In the genomic region with DNA sequence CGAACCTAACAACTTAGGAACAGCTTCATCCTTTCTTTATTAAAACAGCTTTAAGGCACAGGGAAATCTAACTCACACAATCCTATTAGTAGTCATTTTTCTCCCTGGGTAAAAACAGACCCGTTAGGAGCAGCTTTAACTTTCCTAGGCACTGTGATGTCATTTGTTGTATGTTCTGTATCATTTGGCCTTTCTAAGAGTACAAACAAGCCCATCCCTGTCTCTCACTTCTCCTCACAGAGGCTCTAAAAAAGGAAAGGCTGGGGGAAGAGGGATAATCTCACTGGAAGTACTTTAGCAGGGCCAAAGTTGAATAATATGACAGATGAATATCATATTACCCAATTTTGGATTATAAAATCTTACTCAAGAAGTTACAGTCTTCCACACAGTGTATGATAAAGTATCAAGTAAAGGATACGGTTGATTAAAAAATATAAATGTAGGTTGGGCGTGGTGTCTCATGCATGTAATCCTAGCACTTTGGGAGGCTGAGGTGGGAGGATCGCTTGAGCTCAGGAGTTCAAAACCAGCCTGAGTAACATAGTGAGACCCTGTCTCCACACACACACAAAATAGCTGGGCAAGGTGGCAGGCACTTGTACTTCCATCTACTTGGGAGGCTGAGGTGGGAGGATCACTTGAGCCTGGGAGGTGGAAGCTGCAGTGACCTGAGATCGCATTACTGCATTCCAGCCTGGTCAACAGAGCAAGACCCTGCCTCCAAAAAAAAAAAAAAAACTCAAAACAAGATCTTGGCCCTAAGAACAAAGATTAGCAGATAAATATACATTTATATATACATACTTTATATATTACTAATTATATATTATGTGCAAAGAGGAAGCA, we compare ENCODE assay signal across 13 cellular contexts. TPM values are rescaled to one million over a fixed set of nuclear protein-coding genes. Genes with fewer than 3 reads are reported as not detected.
A peak's percentile ranks its signal among the peaks of the same experiment; 100 is the strongest.
DNase-seq lines count a peak whose midpoint lies in the region; ATAC-seq, FAIRE-seq and TF ChIP-seq lines count a peak whose summit lies in the region.
"Had no signal": no experiment of that assay in that cellular context is flagged by ENCODE, and none has a peak within 500 bp of the region (broad histone marks: within the 10 kb centered on the region; RNA-seq: fewer than 3 reads in every experiment).

No MANE protein-coding gene starts in this region.

- peaks cover 13% of the 10 kb centered on the region for H3K36me3 Mint-ChIP-seq in endothelial cell (ENCODE audit: low read depth, unreplicated experiment)
- peaks cover 9% of the 10 kb centered on the region for H3K36me3 Mint-ChIP-seq in activated T-helper 2 cell treated with anti-CD3 and anti-CD28 coated beads, Interferon-gamma antibody, Interleukin-2, Interleukin-4, amounts not matched to agents 10 μg/mL and 5 μg/mL and 100 μg/mL, durations not matched to agents 14 hours and 24 hours and 36 hours (ENCODE audit: low read depth)

- H3K36me3 ChIP-seq in HepG2 (replicated peaks in 1 of 2; ENCODE audit: control insufficient read depth in 1 of 2, insufficient read depth in 2 of 2, low read length in 2 of 2) (peaks cover 0 to 14% of the 10 kb centered on the region in 2 experiments; a peak in 3 of 5 replicates), right lobe of liver (no peaks in the 10 kb centered on the region), ovary (no peaks in the 10 kb centered on the region)

- intact Hi-C loops in HepG2 (cut with micrococcal nuclease; ENCODE audit: unreplicated experiment), result no loop called here
- intact Hi-C loops in right lobe of liver (cut with DNase I), result no loop called here
- intact Hi-C loops in ovary (cut with DNase I), result loop anchor here in 1 of 4 donors (10.0 kb wide), 1 partner anchor 70 kb away; no protein-coding TSS in a partner anchor
- intact Hi-C loops in activated T-helper 2 cell treated with anti-CD3 and anti-CD28 coated beads, Interferon-gamma antibody, Interleukin-2, Interleukin-4, amounts not matched to agents 10 μg/mL and 5 μg/mL and 100 μg/mL, durations not matched to agents 14 hours and 24 hours and 36 hours (cut with micrococcal nuclease), result no loop called here

- no peaks in the 10 kb centered on the region for H3K9me3 Mint-ChIP-seq in endothelial cell (ENCODE audit: unreplicated experiment)
- H3K9me3 Mint-ChIP-seq in activated T-helper 2 cell treated with anti-CD3 and anti-CD28 coated beads, Interferon-gamma antibody, Interleukin-2, Interleukin-4, amounts not matched to agents 10 μg/mL and 5 μg/mL and 100 μg/mL, durations not matched to agents 14 hours and 24 hours and 36 hours, result no peaks in the 10 kb centered on the region

- H3K9me3 ChIP-seq in HepG2 (ENCODE audit: low read length), result no peaks in the 10 kb centered on the region
- H3K9me3 ChIP-seq in right lobe of liver, result no peaks in the 10 kb centered on the region
- H3K9me3 ChIP-seq in ovary, result no peaks in the 10 kb centered on the region

- WGBS in HepG2 (ENCODE audit: low lambda C conversion rate), result 93% methylated on average over 6 of the region's 6 CpGs
- WGBS in right lobe of liver (ENCODE audit: insufficient coverage, low coverage, low lambda C conversion rate, missing lambda C conversion rate), result 83% methylated on average over 6 of the region's 6 CpGs
- 48 to 62% (median 60%) methylated on average over 6 of the region's 6 CpGs for WGBS in ovary, 3 donors

- H3K4me2 ChIP-seq in HepG2 (ENCODE audit: low read depth, low read length), result no peak overlapping the region

- TF ChIP-seq EP300 in HepG2 (IDR thresholded peaks at IDR 0.05; ENCODE audit: low read depth in 2 of 2, low read length in 2 of 2) (no peak), HepG2 (CRISPR knock-in tag; IDR thresholded peaks at IDR 0.05; ENCODE audit: borderline replicate concordance) (no peak), ovary (IDR thresholded peaks at IDR 0.05) (no peak)

- peaks cover 24% of the 10 kb centered on the region for H4K20me1 ChIP-seq in HepG2 (ENCODE audit: insufficient read depth, low read length)

- FAIRE-seq in HepG2 (lab: Jason Lieb, UNC), result no peak

- H3K4me3 Mint-ChIP-seq in endothelial cell (ENCODE audit: unreplicated experiment), result no peak overlapping the region
- no peak overlapping the region for H3K4me3 Mint-ChIP-seq in activated T-helper 2 cell treated with anti-CD3 and anti-CD28 coated beads, Interferon-gamma antibody, Interleukin-2, Interleukin-4, amounts not matched to agents 10 μg/mL and 5 μg/mL and 100 μg/mL, durations not matched to agents 14 hours and 24 hours and 36 hours (ENCODE audit: low read depth)

- no peak overlapping the region for H2AFZ ChIP-seq in HepG2 (ENCODE audit: low read length)

- H3K27ac ChIP-seq in HepG2 (ENCODE audit: extremely low read length, insufficient read depth, low read length) (peak overlapping the region; percentile 7), right lobe of liver (no peak overlapping the region), ovary (peak overlapping the region; percentile 23 to 82)

- no peak for DNase-seq in HepG2 (ENCODE audit: low spot score)
- no peak for DNase-seq in right lobe of liver
- DNase-seq in endothelial cell (ENCODE audit: low spot score), result no peak
- DNase-seq in ovary, result no peak
- DNase-seq in activated T-helper 2 cell treated with anti-CD3 and anti-CD28 coated beads, Interferon-gamma antibody, Interleukin-2, Interleukin-4, amounts not matched to agents 10 μg/mL and 5 μg/mL and 100 μg/mL, durations not matched to agents 14 hours and 24 hours and 36 hours (ENCODE audit: low spot score), result no peak
- no peak for DNase-seq in stimulated activated CD8-positive, alpha-beta memory T cell treated with anti-CD3 and anti-CD28 coated beads, Interleukin-4, amount 100 ng/mL, for 48 hours
- DNase-seq: activated T-cell treated with anti-CD3 and anti-CD28 coated beads for 4 hours; anterior cingulate cortex; effector CD4-positive, alpha-beta T cell; NCI-H446 treated with DMSO at 0.1 percent for 48 hours had no signal

- TF ChIP-seq POLR2A in HepG2 (IDR thresholded peaks at IDR 0.05; ENCODE audit: insufficient read depth in 1 of 2, low read depth in 2 of 2, low read length in 2 of 2), result no peak
- TF ChIP-seq POLR2A in right lobe of liver (IDR thresholded peaks at IDR 0.05), result no peak
- TF ChIP-seq POLR2A in ovary (IDR thresholded peaks at IDR 0.05), result no peak

- BruUV-seq in HepG2 (replicated peaks; lab: Mats Ljungman, UMichigan), result no TSS peak

- TF ChIP-seq RAD21 in HepG2 (CRISPR knock-in tag; IDR thresholded peaks at IDR 0.05), result no peak

- H3K79me2 ChIP-seq in HepG2 (ENCODE audit: insufficient read depth, low read length), result peaks cover 89% of the 10 kb centered on the region

- H3K4me1 ChIP-seq in HepG2 (ENCODE audit: insufficient read depth, low read length) (peaks cover 69% of the 10 kb centered on the region), right lobe of liver (peaks cover 0 to 32% (median 11%) of the 10 kb centered on the region in 4 donors), ovary (ENCODE audit: insufficient read depth) (peaks cover 9% of the 10 kb centered on the region)

- TF ChIP-seq CTCF in HepG2 (CRISPR knock-in tag; IDR thresholded peaks at IDR 0.05), result no peak
- no peak for TF ChIP-seq CTCF in right lobe of liver (IDR thresholded peaks at IDR 0.05)
- no peak for TF ChIP-seq CTCF in endothelial cell (IDR thresholded peaks at IDR 0.05; ENCODE audit: unreplicated experiment)
- TF ChIP-seq CTCF in ovary (IDR thresholded peaks at IDR 0.05), result no peak

- H3K27me3 ChIP-seq in HepG2 (ENCODE audit: control insufficient read depth in 1 of 2, insufficient read depth in 2 of 2, low read length in 2 of 2) (no peaks in the 10 kb centered on the region), right lobe of liver (no peaks in the 10 kb centered on the region), ovary (no peaks in the 10 kb centered on the region)

- H3K27me3 Mint-ChIP-seq in endothelial cell (ENCODE audit: unreplicated experiment), result peaks cover 4% of the 10 kb centered on the region
- H3K27me3 Mint-ChIP-seq in activated T-helper 2 cell treated with anti-CD3 and anti-CD28 coated beads, Interferon-gamma antibody, Interleukin-2, Interleukin-4, amounts not matched to agents 10 μg/mL and 5 μg/mL and 100 μg/mL, durations not matched to agents 14 hours and 24 hours and 36 hours (ENCODE audit: low read depth), result no peaks in the 10 kb centered on the region

- POLR2A ChIA-PET in HepG2 (lab: Yijun Ruan, JAX), result interaction anchor here (1.3 kb wide), 1 partner anchor 31 kb away, joined by 4 read pairs; no protein-coding TSS in a partner anchor

- no peak overlapping the region for H3K4me3 ChIP-seq in HepG2 (replicated peaks in 1 of 3; ENCODE audit: insufficient read depth in 1 of 3, low read depth in 2 of 3, low read length in 3 of 3)
- H3K4me3 ChIP-seq in right lobe of liver, result no peak overlapping the region
- H3K4me3 ChIP-seq in ovary, result no peak overlapping the region

- CTCF ChIA-PET in HepG2 (lab: Yijun Ruan, JAX; ENCODE audit: low intra/inter-chr PET ratio, low total read pairs), result no interaction called here

- ATAC-seq in HepG2 (no peak), right lobe of liver (no peak), HG02973 (IDR thresholded peaks at IDR 0.05; ENCODE audit: unreplicated experiment) (no peak), HG02642 (IDR thresholded peaks at IDR 0.05; ENCODE audit: poor library complexity, unreplicated experiment) (no peak)
- ATAC-seq: Panc1 had no signal

- no peak overlapping the region for H3K9ac ChIP-seq in HepG2 (ENCODE audit: insufficient read depth, low read depth, low read length)

- peak overlapping the region; percentile 11 for H3K27ac Mint-ChIP-seq in endothelial cell (ENCODE audit: unreplicated experiment)
- H3K27ac Mint-ChIP-seq in activated T-helper 2 cell treated with anti-CD3 and anti-CD28 coated beads, Interferon-gamma antibody, Interleukin-2, Interleukin-4, amounts not matched to agents 10 μg/mL and 5 μg/mL and 100 μg/mL, durations not matched to agents 14 hours and 24 hours and 36 hours, result no peak overlapping the region

- peaks cover 14% of the 10 kb centered on the region for H3K4me1 Mint-ChIP-seq in endothelial cell (ENCODE audit: unreplicated experiment)
- H3K4me1 Mint-ChIP-seq in activated T-helper 2 cell treated with anti-CD3 and anti-CD28 coated beads, Interferon-gamma antibody, Interleukin-2, Interleukin-4, amounts not matched to agents 10 μg/mL and 5 μg/mL and 100 μg/mL, durations not matched to agents 14 hours and 24 hours and 36 hours (ENCODE audit: low read depth), result peaks cover 19% of the 10 kb centered on the region

- in situ Hi-C loops in HepG2 (cut with HindIII; ENCODE audit: extremely low pct_ligation_motif_present, low pct_unique_long_range_greater_than_20kb), result no loop called here

RNA-seq across cellular contexts. Expression of a gene that starts 7.9 kb away (rescaled TPM):
- total RNA-seq in HepG2 (2016; rRNA removed; fragmentation: Illumina TruSeq; extraction: Trizol) (20.2 and 30.1 TPM in 2 replicates), right lobe of liver (10 to 100 TPM; 14.5 to 22.7 (median 16.7) TPM), endothelial cell (ENCODE audit: unreplicated experiment) (52.0 TPM), ovary (10 to 100 TPM; 23.2 to 60.7 (median 50.9) TPM)
- total RNA-seq in HepG2 (2016; cell fraction: cytosol; rRNA removed; fragmentation: Illumina TruSeq; extraction: Trizol; ENCODE audit: low read depth), result 4.1 and 4.8 TPM in 2 replicates
- total RNA-seq in HepG2 (2016; cell fraction: insoluble cytoplasmic fraction; rRNA removed; fragmentation: Illumina TruSeq; extraction: Trizol), result 19.5 and 29.7 TPM in 2 replicates
- 14.6 and 14.8 TPM in 2 replicates for total RNA-seq in HepG2 (2016; cell fraction: membrane; rRNA removed; fragmentation: Illumina TruSeq; extraction: Trizol)
- 15.7 and 19.0 TPM in 2 replicates for total RNA-seq in HepG2 (2016; cell fraction: nucleus; rRNA removed; fragmentation: Illumina TruSeq; extraction: Trizol)
- polyA plus RNA-seq in HepG2 (2011; rRNA removed) (17.6 and 20.6 TPM in 2 replicates), ovary (10 to 100 TPM; 16.0 to 25.8 TPM)
- 10.7 and 14.8 TPM in 2 replicates for polyA plus RNA-seq in HepG2 (2011; cell fraction: cytosol; rRNA removed)
- 9.2 and 11.9 TPM in 2 replicates for polyA plus RNA-seq in HepG2 (2011; cell fraction: nucleus; rRNA removed)
- 5.6 TPM in 2 replicates for polyA plus RNA-seq in HepG2 (2012)
- polyA plus RNA-seq in HepG2 (2016; cell fraction: cytosol; fragmentation: Illumina TruSeq; extraction: Trizol; ENCODE audit: low read depth), result 3.0 and 3.5 TPM in 2 replicates
- 22.4 and 22.7 TPM in 2 replicates for polyA plus RNA-seq in HepG2 (2016; cell fraction: insoluble cytoplasmic fraction; fragmentation: Illumina TruSeq; extraction: Trizol; ENCODE audit: low read depth)
- polyA plus RNA-seq in HepG2 (2016; cell fraction: membrane; fragmentation: Illumina TruSeq; extraction: Trizol; ENCODE audit: low read depth), result 7.4 and 7.7 TPM in 2 replicates
- 23.3 TPM in 2 replicates for polyA plus RNA-seq in HepG2 (2016; cell fraction: nucleus; fragmentation: Illumina TruSeq; extraction: Trizol; ENCODE audit: insufficient read depth, low read depth)
- polyA minus RNA-seq in HepG2 (2011; rRNA and poly(A)+ RNA removed; ENCODE audit: low replicate concordance), result 23.6 and 25.7 TPM in 2 replicates
- 18.9 and 21.6 TPM in 2 replicates for polyA minus RNA-seq in HepG2 (2011; cell fraction: cytosol; rRNA and poly(A)+ RNA removed)
- 14.0 and 19.0 TPM in 2 replicates for polyA minus RNA-seq in HepG2 (2011; cell fraction: nucleus; rRNA and poly(A)+ RNA removed)
- 21.3 and 21.7 TPM in 2 replicates for total RNA-seq in activated T-helper 2 cell treated with anti-CD3 and anti-CD28 coated beads, Interferon-gamma antibody, Interleukin-2, Interleukin-4, amounts not matched to agents 10 μg/mL and 5 μg/mL and 100 μg/mL, durations not matched to agents 14 hours and 24 hours and 36 hours

RNA-seq across cellular contexts. Expression of a gene that starts 41.3 kb away (rescaled TPM):
- 2,909 and 3,503 TPM in 2 replicates for total RNA-seq in HepG2 (2016; rRNA removed; fragmentation: Illumina TruSeq; extraction: Trizol)
- 5,102 and 5,632 TPM in 2 replicates for total RNA-seq in HepG2 (2016; cell fraction: cytosol; rRNA removed; fragmentation: Illumina TruSeq; extraction: Trizol; ENCODE audit: low read depth)
- 3,081 and 3,638 TPM in 2 replicates for total RNA-seq in HepG2 (2016; cell fraction: insoluble cytoplasmic fraction; rRNA removed; fragmentation: Illumina TruSeq; extraction: Trizol)
- total RNA-seq in HepG2 (2016; cell fraction: membrane; rRNA removed; fragmentation: Illumina TruSeq; extraction: Trizol), result 7,429 and 7,480 TPM in 2 replicates
- total RNA-seq in HepG2 (2016; cell fraction: nucleus; rRNA removed; fragmentation: Illumina TruSeq; extraction: Trizol), result 967 and 1,028 TPM in 2 replicates
- 4,295 and 4,648 TPM in 2 replicates for polyA plus RNA-seq in HepG2 (2011; rRNA removed)
- 9,439 and 9,926 TPM in 2 replicates for polyA plus RNA-seq in HepG2 (2011; cell fraction: cytosol; rRNA removed)
- polyA plus RNA-seq in HepG2 (2011; cell fraction: nucleus; rRNA removed), result 1,658 and 1,840 TPM in 2 replicates
- 3,418 and 4,251 TPM in 2 replicates for polyA plus RNA-seq in HepG2 (2012)
- 5,367 and 5,814 TPM in 2 replicates for polyA plus RNA-seq in HepG2 (2016; cell fraction: cytosol; fragmentation: Illumina TruSeq; extraction: Trizol; ENCODE audit: low read depth)
- 2,908 and 3,264 TPM in 2 replicates for polyA plus RNA-seq in HepG2 (2016; cell fraction: insoluble cytoplasmic fraction; fragmentation: Illumina TruSeq; extraction: Trizol; ENCODE audit: low read depth)
- 6,085 and 6,204 TPM in 2 replicates for polyA plus RNA-seq in HepG2 (2016; cell fraction: membrane; fragmentation: Illumina TruSeq; extraction: Trizol; ENCODE audit: low read depth)
- polyA plus RNA-seq in HepG2 (2016; cell fraction: nucleus; fragmentation: Illumina TruSeq; extraction: Trizol; ENCODE audit: insufficient read depth, low read depth), result 1,494 and 1,555 TPM in 2 replicates
- 2,566 and 3,572 TPM in 2 replicates for polyA minus RNA-seq in HepG2 (2011; rRNA and poly(A)+ RNA removed; ENCODE audit: low replicate concordance)
- polyA minus RNA-seq in HepG2 (2011; cell fraction: cytosol; rRNA and poly(A)+ RNA removed), result 602 and 661 TPM in 2 replicates
- 173 and 248 TPM in 2 replicates for polyA minus RNA-seq in HepG2 (2011; cell fraction: nucleus; rRNA and poly(A)+ RNA removed)
- total RNA-seq in right lobe of liver, result 100 to 1,000 TPM; 355 to 727 (median 398) TPM
- total RNA-seq in endothelial cell (ENCODE audit: unreplicated experiment), result 1,322 TPM
- total RNA-seq in ovary, result over 10,000 TPM in 1 of 7 donors, 1,000 to 10,000 TPM in 6; 2,362 to 10,077 (median 2,497) TPM
- polyA plus RNA-seq in ovary, result 1,000 to 10,000 TPM; 1,945 to 5,240 TPM
- total RNA-seq in activated T-helper 2 cell treated with anti-CD3 and anti-CD28 coated beads, Interferon-gamma antibody, Interleukin-2, Interleukin-4, amounts not matched to agents 10 μg/mL and 5 μg/mL and 100 μg/mL, durations not matched to agents 14 hours and 24 hours and 36 hours, result 1,642 and 1,684 TPM in 2 replicates

Comparison
In these comparisons a context has a peak if more than half of its experiments do, and no peak if none do; other contexts are left out.
1. H3K27ac ChIP-seq: peak in HepG2 (single experiment) and ovary (2 of 2); none in right lobe of liver (0 of 3).